ENCODE assay signal across 13 cellular contexts in genomic region chr19:42275103-42275502, GRCh38. TPM values are rescaled to one million over a fixed set of nuclear protein-coding genes. Genes with fewer than 3 reads are reported as not detected.
DNase-seq lines count a peak whose midpoint lies in the region; ATAC-seq and TF ChIP-seq lines count a peak whose summit lies in the region.
"Had no signal": no experiment of that assay in that cellular context is flagged by ENCODE, and none has a peak within 500 bp of the region (broad histone marks: within the 10 kb centered on the region; RNA-seq: fewer than 3 reads in every experiment).

No MANE protein-coding gene starts in this region.

- no peak overlapping the region for H3K4me3 ChIP-seq in GM06990 (replicated peaks; ENCODE audit: low read depth, low read length)
- no peak overlapping the region for H3K4me3 ChIP-seq in WERI-Rb-1 (ENCODE audit: low read depth, low read length)
- H3K4me3 ChIP-seq in upper lobe of right lung: no peak overlapping the region
- H3K4me3 ChIP-seq in lower lobe of right lung: no peak overlapping the region
- H3K4me3 ChIP-seq: SK-N-MC, vagina had no signal

- peak; percentile 5 for DNase-seq in GM06990 (ENCODE audit: extremely low read depth, insufficient read length)
- DNase-seq in WERI-Rb-1: peak; percentile 58
- peak; percentile 12 for DNase-seq in myocyte (ENCODE audit: low read depth)
- DNase-seq in T-helper 9 cell: no peak
- no peak for DNase-seq in upper lobe of right lung
- DNase-seq in lower lobe of right lung: no peak
- DNase-seq: activated CD8-positive, alpha-beta memory T cell treated with anti-CD3 and anti-CD28 coated beads for 24 hours; NCI-H1105; NCI-H524 treated with DMSO at 0.1 percent for 48 hours had no signal

- H3K9me3 ChIP-seq in WERI-Rb-1 (ENCODE audit: severe bottlenecking) (no peaks in the 10 kb centered on the region), upper lobe of right lung (no peaks in the 10 kb centered on the region), lower lobe of right lung (no peaks in the 10 kb centered on the region)
- H3K9me3 ChIP-seq: vagina had no signal

- peaks cover 60% of the 10 kb centered on the region for H3K4me1 ChIP-seq in upper lobe of right lung
- H3K4me1 ChIP-seq in lower lobe of right lung: peaks cover 67% of the 10 kb centered on the region

- intact Hi-C loops in upper lobe of right lung (cut with DNase I): no loop called here
- intact Hi-C loops in lower lobe of right lung (cut with DNase I): no loop called here

- TF ChIP-seq CTCF in GM06990 (IDR thresholded peaks at IDR 0.05; ENCODE audit: insufficient read depth, low read length, poor library complexity, severe bottlenecking) (no peak), WERI-Rb-1 (IDR thresholded peaks at IDR 0.05; ENCODE audit: low read depth, low read length) (no peak), upper lobe of right lung (IDR thresholded peaks at IDR 0.05) (no peak), lower lobe of right lung (IDR thresholded peaks at IDR 0.05) (no peak)

- ATAC-seq in upper lobe of right lung: no peak
- ATAC-seq in lower lobe of right lung: no peak

- H3K36me3 ChIP-seq in GM06990 (ENCODE audit: control insufficient read depth, insufficient read depth, low read length) (peaks cover 27% of the 10 kb centered on the region), WERI-Rb-1 (peaks cover 31% of the 10 kb centered on the region), upper lobe of right lung (peaks cover 34% of the 10 kb centered on the region), lower lobe of right lung (peaks cover 35% of the 10 kb centered on the region)

- H3K27me3 ChIP-seq in GM06990 (replicated peaks; ENCODE audit: control insufficient read depth, insufficient read depth, low read length) (no peaks in the 10 kb centered on the region), WERI-Rb-1 (ENCODE audit: insufficient read depth, low read depth, severe bottlenecking) (no peaks in the 10 kb centered on the region), upper lobe of right lung (no peaks in the 10 kb centered on the region), lower lobe of right lung (ENCODE audit: low read depth) (no peaks in the 10 kb centered on the region)
- H3K27me3 ChIP-seq: vagina had no signal

- H3K27ac ChIP-seq in WERI-Rb-1 (no peak overlapping the region), upper lobe of right lung (no peak overlapping the region), lower lobe of right lung (no peak overlapping the region)
- H3K27ac ChIP-seq: HL-60, vagina had no signal

RNA-seq across cellular contexts. Expression of gene CIC, which starts 6.1 kb away (rescaled TPM):
- total RNA-seq in myocyte (38.8 and 49.0 TPM in 2 replicates), upper lobe of right lung (76.7 TPM), lower lobe of right lung (67.9 TPM)
- polyA plus RNA-seq in myocyte (2012): 55.5 TPM

RNA-seq across cellular contexts. Expression of gene ERF, which starts 20.2 kb away (rescaled TPM):
- total RNA-seq in myocyte (44.6 and 55.2 TPM in 2 replicates), upper lobe of right lung (53.9 TPM), lower lobe of right lung (35.8 TPM)
- 65.4 TPM for polyA plus RNA-seq in myocyte (2012)

RNA-seq across cellular contexts. Expression of gene PRR19, which starts 26.8 kb away (rescaled TPM):
- total RNA-seq in myocyte (1.1 and 2.6 TPM in 2 replicates), upper lobe of right lung (0.52 TPM), lower lobe of right lung (0.71 TPM)
- polyA plus RNA-seq in myocyte (2012): 0.66 TPM
- total RNA-seq: bronchial epithelial cell, vagina had no signal

RNA-seq across cellular contexts. Expression of gene PAFAH1B3, which starts 27.3 kb away (rescaled TPM):
- total RNA-seq in myocyte: 21.7 and 29.1 TPM in 2 replicates
- 14.9 TPM for polyA plus RNA-seq in myocyte (2012)
- total RNA-seq in upper lobe of right lung: 13.2 TPM
- 13.4 TPM for total RNA-seq in lower lobe of right lung

RNA-seq across cellular contexts. Expression of gene GSK3A, which starts 32.7 kb away (rescaled TPM):
- total RNA-seq in myocyte (30.5 and 35.0 TPM in 2 replicates), upper lobe of right lung (38.7 TPM), lower lobe of right lung (39.8 TPM)
- 54.0 TPM for polyA plus RNA-seq in myocyte (2012)

Comparison
In these comparisons a context has a peak if more than half of its experiments do, and no peak if none do; other contexts are left out.
1. DNase-seq: peak in GM06990 (single experiment), WERI-Rb-1 (single experiment) and myocyte (single experiment); none in T-helper 9 cell (single experiment), upper lobe of right lung (single experiment) and lower lobe of right lung (single experiment).